16 cellular contexts compared by ENCODE assay signal in the genomic region with DNA sequence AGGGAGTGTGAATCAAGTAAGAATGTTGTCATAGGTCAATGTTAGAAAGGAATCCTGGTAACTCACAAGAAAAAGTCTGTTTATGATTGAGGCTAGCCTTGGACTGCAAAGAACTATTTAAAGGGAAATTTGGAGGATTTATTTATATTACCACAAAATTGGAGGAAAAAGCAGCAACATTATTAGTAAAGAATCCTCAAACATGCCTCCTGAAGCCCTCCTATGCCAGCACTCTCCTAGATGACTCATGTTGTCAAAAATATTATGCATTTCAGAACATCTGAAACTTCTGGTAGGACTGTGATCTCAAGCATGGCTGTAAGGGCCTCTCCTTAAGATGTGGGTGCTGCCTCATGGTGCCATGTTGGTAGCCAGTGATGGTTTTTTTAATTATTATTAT.
DNase-seq lines count a peak whose midpoint lies in the region; ATAC-seq and TF ChIP-seq lines count a peak whose summit lies in the region.
"Had no signal": no experiment of that assay in that cellular context is flagged by ENCODE, and none has a peak within 500 bp of the region (broad histone marks: within the 10 kb centered on the region; RNA-seq: fewer than 3 reads in every experiment).

No MANE protein-coding gene starts in this region.

- H3K4me3 ChIP-seq in AG04449 (ENCODE audit: low read depth, low read length) (no peak overlapping the region), AG10803 (ENCODE audit: low read length) (no peak overlapping the region), astrocyte of the spinal cord (ENCODE audit: low read depth, low read length) (no peak overlapping the region), fibroblast of villous mesenchyme (ENCODE audit: low read depth, low read length) (no peak overlapping the region)

- DNase-seq in AG04449 (ENCODE audit: low read depth, low spot score) (peak; percentile 26), AG10803 (ENCODE audit: low read depth) (peak; percentile 17), astrocyte of the spinal cord (ENCODE audit: low read depth, low spot score) (peak; percentile 27), fibroblast of villous mesenchyme (ENCODE audit: low read depth) (peak; percentile 14), NCI-H510A treated with DMSO at 0.1 percent for 48 hours (lab: John Stamatoyannopoulos, UW) (no peak), NCI-H1105 treated with DMSO at 0.1 percent for 48 hours (lab: John Stamatoyannopoulos, UW) (no peak)
- DNase-seq: C1 segment of cervical spinal cord; Calu3; CD4-positive, alpha-beta T cell; DMS79; EL; GOT3; H9 had no signal

- no peak for TF ChIP-seq CTCF in AG04449 (IDR thresholded peaks at IDR 0.05; ENCODE audit: insufficient read depth, low read length, missing control alignments)
- TF ChIP-seq CTCF in AG10803 (conservative IDR thresholded peaks at IDR 0.05; ENCODE audit: low read length): no peak
- no peak for TF ChIP-seq CTCF in astrocyte of the spinal cord (IDR thresholded peaks at IDR 0.05; ENCODE audit: low read depth, low read length)
- no peak for TF ChIP-seq CTCF in fibroblast of villous mesenchyme (IDR thresholded peaks at IDR 0.05; ENCODE audit: insufficient read depth, low read depth, low read length)

- in situ Hi-C loops in astrocyte of the spinal cord (cut with HindIII; ENCODE audit: low sequenced_read_pairs): no loop called here

- CTCF ChIA-PET in AG04449 (lab: Yijun Ruan, JAX): no interaction called here

- POLR2A ChIA-PET in AG04449 (lab: Yijun Ruan, JAX): no interaction called here

- no peak for ATAC-seq in HG02642 (IDR thresholded peaks at IDR 0.05; ENCODE audit: poor library complexity, unreplicated experiment)
- no peak for ATAC-seq in SK-N-SH treated with all-trans-retinoic acid at 6 μM for 48 hours
- ATAC-seq: HepG2 had no signal

TF ChIP-seq in SK-N-SH treated with all-trans-retinoic acid at 6 μM for 48 hours, 23 proteins besides CTCF, POLR2A, EP300 and RAD21:
- TF ChIP-seq ZNF70 (CRISPR knock-in tag; IDR thresholded peaks at IDR 0.05) (no peak), BACH2 (CRISPR knock-in tag; IDR thresholded peaks at IDR 0.05; ENCODE audit: borderline replicate concordance) (no peak), ISL1 (CRISPR knock-in tag; IDR thresholded peaks at IDR 0.05) (no peak), CSDC2 (CRISPR knock-in tag; IDR thresholded peaks at IDR 0.05) (no peak), SNAI2 (CRISPR knock-in tag; IDR thresholded peaks at IDR 0.05) (no peak), PPARA (CRISPR knock-in tag; IDR thresholded peaks at IDR 0.05; ENCODE audit: borderline replicate concordance) (no peak), ZFP3 (CRISPR knock-in tag; IDR thresholded peaks at IDR 0.05) (no peak), TCF4 (CRISPR knock-in tag; IDR thresholded peaks at IDR 0.05; ENCODE audit: borderline replicate concordance) (no peak), ESRRG (CRISPR knock-in tag; IDR thresholded peaks at IDR 0.05) (no peak), ZNF8 (CRISPR knock-in tag; IDR thresholded peaks at IDR 0.05) (no peak), ARNTL (CRISPR knock-in tag; IDR thresholded peaks at IDR 0.05; ENCODE audit: borderline replicate concordance, low read depth) (no peak), GLIS3 (CRISPR knock-in tag; IDR thresholded peaks at IDR 0.05) (no peak), TOX (CRISPR knock-in tag; IDR thresholded peaks at IDR 0.05; ENCODE audit: borderline replicate concordance) (no peak), ZFP30 (CRISPR knock-in tag; IDR thresholded peaks at IDR 0.05) (no peak), ZNF565 (CRISPR knock-in tag; conservative IDR thresholded peaks at IDR 0.05; ENCODE audit: low read depth) (no peak), ZC3H10 (CRISPR knock-in tag; IDR thresholded peaks at IDR 0.05) (no peak)
- TF ChIP-seq, protein P1, sequence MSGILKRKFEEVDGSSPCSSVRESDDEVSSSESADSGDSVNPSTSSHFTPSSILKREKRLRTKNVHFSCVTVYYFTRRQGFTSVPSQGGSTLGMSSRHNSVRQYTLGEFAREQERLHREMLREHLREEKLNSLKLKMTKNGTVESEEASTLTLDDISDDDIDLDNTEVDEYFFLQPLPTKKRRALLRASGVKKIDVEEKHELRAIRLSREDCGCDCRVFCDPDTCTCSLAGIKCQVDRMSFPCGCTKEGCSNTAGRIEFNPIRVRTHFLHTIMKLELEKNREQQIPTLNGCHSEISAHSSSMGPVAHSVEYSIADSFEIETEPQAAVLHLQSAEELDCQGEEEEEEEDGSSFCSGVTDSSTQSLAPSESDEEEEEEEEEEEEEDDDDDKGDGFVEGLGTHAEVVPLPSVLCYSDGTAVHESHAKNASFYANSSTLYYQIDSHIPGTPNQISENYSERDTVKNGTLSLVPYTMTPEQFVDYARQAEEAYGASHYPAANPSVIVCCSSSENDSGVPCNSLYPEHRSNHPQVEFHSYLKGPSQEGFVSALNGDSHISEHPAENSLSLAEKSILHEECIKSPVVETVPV (CRISPR knock-in tag; IDR thresholded peaks at IDR 0.05): no peak
- TF ChIP-seq, protein P2, sequence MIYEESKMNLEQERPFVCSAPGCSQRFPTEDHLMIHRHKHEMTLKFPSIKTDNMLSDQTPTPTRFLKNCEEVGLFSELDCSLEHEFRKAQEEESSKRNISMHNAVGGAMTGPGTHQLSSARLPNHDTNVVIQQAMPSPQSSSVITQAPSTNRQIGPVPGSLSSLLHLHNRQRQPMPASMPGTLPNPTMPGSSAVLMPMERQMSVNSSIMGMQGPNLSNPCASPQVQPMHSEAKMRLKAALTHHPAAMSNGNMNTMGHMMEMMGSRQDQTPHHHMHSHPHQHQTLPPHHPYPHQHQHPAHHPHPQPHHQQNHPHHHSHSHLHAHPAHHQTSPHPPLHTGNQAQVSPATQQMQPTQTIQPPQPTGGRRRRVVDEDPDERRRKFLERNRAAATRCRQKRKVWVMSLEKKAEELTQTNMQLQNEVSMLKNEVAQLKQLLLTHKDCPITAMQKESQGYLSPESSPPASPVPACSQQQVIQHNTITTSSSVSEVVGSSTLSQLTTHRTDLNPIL (CRISPR knock-in tag; IDR thresholded peaks at IDR 0.05; ENCODE audit: low read depth): no peak
- TF ChIP-seq, protein P3, sequence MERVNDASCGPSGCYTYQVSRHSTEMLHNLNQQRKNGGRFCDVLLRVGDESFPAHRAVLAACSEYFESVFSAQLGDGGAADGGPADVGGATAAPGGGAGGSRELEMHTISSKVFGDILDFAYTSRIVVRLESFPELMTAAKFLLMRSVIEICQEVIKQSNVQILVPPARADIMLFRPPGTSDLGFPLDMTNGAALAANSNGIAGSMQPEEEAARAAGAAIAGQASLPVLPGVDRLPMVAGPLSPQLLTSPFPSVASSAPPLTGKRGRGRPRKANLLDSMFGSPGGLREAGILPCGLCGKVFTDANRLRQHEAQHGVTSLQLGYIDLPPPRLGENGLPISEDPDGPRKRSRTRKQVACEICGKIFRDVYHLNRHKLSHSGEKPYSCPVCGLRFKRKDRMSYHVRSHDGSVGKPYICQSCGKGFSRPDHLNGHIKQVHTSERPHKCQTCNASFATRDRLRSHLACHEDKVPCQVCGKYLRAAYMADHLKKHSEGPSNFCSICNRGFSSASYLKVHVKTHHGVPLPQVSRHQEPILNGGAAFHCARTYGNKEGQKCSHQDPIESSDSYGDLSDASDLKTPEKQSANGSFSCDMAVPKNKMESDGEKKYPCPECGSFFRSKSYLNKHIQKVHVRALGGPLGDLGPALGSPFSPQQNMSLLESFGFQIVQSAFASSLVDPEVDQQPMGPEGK (CRISPR knock-in tag; IDR thresholded peaks at IDR 0.05; ENCODE audit: borderline replicate concordance): no peak
- TF ChIP-seq, protein P4, sequence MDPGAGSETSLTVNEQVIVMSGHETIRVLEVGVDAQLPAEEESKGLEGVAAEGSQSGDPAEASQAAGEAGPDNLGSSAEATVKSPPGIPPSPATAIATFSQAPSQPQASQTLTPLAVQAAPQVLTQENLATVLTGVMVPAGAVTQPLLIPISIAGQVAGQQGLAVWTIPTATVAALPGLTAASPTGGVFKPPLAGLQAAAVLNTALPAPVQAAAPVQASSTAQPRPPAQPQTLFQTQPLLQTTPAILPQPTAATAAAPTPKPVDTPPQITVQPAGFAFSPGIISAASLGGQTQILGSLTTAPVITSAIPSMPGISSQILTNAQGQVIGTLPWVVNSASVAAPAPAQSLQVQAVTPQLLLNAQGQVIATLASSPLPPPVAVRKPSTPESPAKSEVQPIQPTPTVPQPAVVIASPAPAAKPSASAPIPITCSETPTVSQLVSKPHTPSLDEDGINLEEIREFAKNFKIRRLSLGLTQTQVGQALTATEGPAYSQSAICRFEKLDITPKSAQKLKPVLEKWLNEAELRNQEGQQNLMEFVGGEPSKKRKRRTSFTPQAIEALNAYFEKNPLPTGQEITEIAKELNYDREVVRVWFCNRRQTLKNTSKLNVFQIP (CRISPR knock-in tag; IDR thresholded peaks at IDR 0.05; ENCODE audit: borderline replicate concordance, low read depth): no peak
TF ChIP-seq in SK-N-SH treated with all-trans-retinoic acid at 6 μM for 48 hours: peak in this region for 0.

Comparison
In these comparisons a context has a peak if more than half of its experiments do, and no peak if none do; other contexts are left out.
1. DNase-seq: peak in AG04449 (single experiment), AG10803 (single experiment), astrocyte of the spinal cord (single experiment) and fibroblast of villous mesenchyme (single experiment); none in NCI-H510A treated with DMSO at 0.1 percent for 48 hours (single experiment) and NCI-H1105 treated with DMSO at 0.1 percent for 48 hours (single experiment).